In genomic region chr4:124710911-124711310, GRCh38 we compare ENCODE assay signal across 8 cellular contexts. TPM values are rescaled to one million over a fixed set of nuclear protein-coding genes. Genes with fewer than 3 reads are reported as not detected.
DNase-seq lines count a peak whose midpoint lies in the region; TF ChIP-seq lines count a peak whose summit lies in the region.

No MANE protein-coding gene starts in this region.

- no peaks in the 10 kb centered on the region for H4K20me1 ChIP-seq in KMS-11 (ENCODE audit: insufficient read depth)

- H2AFZ ChIP-seq in KMS-11 (ENCODE audit: low read depth): no peak overlapping the region

- H3K4me3 ChIP-seq in AG04449 (ENCODE audit: low read depth, low read length) (peak overlapping the region; percentile 77), KMS-11 (IDR thresholded peaks at IDR 0.05; ENCODE audit: insufficient read depth, low read depth, low read length) (no peak overlapping the region), choroid plexus epithelial cell (ENCODE audit: low read depth, low read length) (peak overlapping the region; percentile 87), mesodermal cell (ENCODE audit: extremely low read depth, insufficient read depth, low read length, poor library complexity, severe bottlenecking) (peak overlapping the region; percentile 81)

- H3K27me3 Mint-ChIP-seq in type B pancreatic cell: no peaks in the 10 kb centered on the region
- peaks cover 8% of the 10 kb centered on the region for H3K27me3 Mint-ChIP-seq in activated CD4-positive, alpha-beta T cell treated with anti-CD3 and anti-CD28 coated beads, Interleukin-2, amount 10 ng/mL, durations not matched to agents 7 days and 5 days

- H3K4me1 ChIP-seq in KMS-11 (ENCODE audit: low read depth, poor library complexity, severe bottlenecking) (peaks cover 48% of the 10 kb centered on the region), mesodermal cell (ENCODE audit: control insufficient read depth, insufficient read depth, low read length, poor library complexity, severe bottlenecking) (peaks cover 5% of the 10 kb centered on the region)

- no peak overlapping the region for H3K27ac Mint-ChIP-seq in type B pancreatic cell
- no peak overlapping the region for H3K27ac Mint-ChIP-seq in activated CD4-positive, alpha-beta T cell treated with anti-CD3 and anti-CD28 coated beads, Interleukin-2, amount 10 ng/mL, durations not matched to agents 7 days and 5 days

- H3K36me3 Mint-ChIP-seq in type B pancreatic cell: peaks cover 23% of the 10 kb centered on the region
- no peaks in the 10 kb centered on the region for H3K36me3 Mint-ChIP-seq in activated CD4-positive, alpha-beta T cell treated with anti-CD3 and anti-CD28 coated beads, Interleukin-2, amount 10 ng/mL, durations not matched to agents 7 days and 5 days (ENCODE audit: low read depth)

- TF ChIP-seq CTCF in AG04449 (IDR thresholded peaks at IDR 0.05; ENCODE audit: insufficient read depth, low read length, missing control alignments) (no peak), KMS-11 (conservative IDR thresholded peaks at IDR 0.05; ENCODE audit: low read depth, low read length) (no peak), choroid plexus epithelial cell (conservative IDR thresholded peaks at IDR 0.05; ENCODE audit: low read depth, low read length) (no peak), type B pancreatic cell (conservative IDR thresholded peaks at IDR 0.05) (no peak)

- no peak overlapping the region for H3K4me3 Mint-ChIP-seq in type B pancreatic cell
- no peak overlapping the region for H3K4me3 Mint-ChIP-seq in activated CD4-positive, alpha-beta T cell treated with anti-CD3 and anti-CD28 coated beads, Interleukin-2, amount 10 ng/mL, durations not matched to agents 7 days and 5 days

- 62 to 72% methylated on average over 3 to 5 of the region's 5 CpGs for WGBS in mesodermal cell (ENCODE audit: insufficient coverage in 2 of 2), 2 experiments

- no peaks in the 10 kb centered on the region for H3K27me3 ChIP-seq in KMS-11 (ENCODE audit: insufficient read depth, low read depth)

- H3K27ac ChIP-seq in KMS-11 (no peak overlapping the region), mesodermal cell (ENCODE audit: low read depth, low read length, severe bottlenecking) (peak overlapping the region; percentile 96)

- POLR2A ChIA-PET in AG04449 (lab: Yijun Ruan, JAX): no interaction called here
- POLR2A ChIA-PET in activated CD4-positive, alpha-beta T cell treated with anti-CD3 and anti-CD28 coated beads, Interleukin-2, amount 10 ng/mL, durations not matched to agents 7 days and 5 days (lab: Charles Lee): no interaction called here

- no peak overlapping the region for H3K9ac ChIP-seq in KMS-11

- DNase-seq in AG04449 (ENCODE audit: low read depth, low spot score): no peak
- DNase-seq in choroid plexus epithelial cell (ENCODE audit: low read depth): peak; percentile 28
- DNase-seq in OCI-M2 (lab: John Stamatoyannopoulos, UW; ENCODE audit: unreplicated experiment): no peak
- no peak for DNase-seq in type B pancreatic cell (ENCODE audit: extremely low spot score, unreplicated experiment)
- DNase-seq in NCI-H1694 (lab: John Stamatoyannopoulos, UW): no peak
- DNase-seq in activated CD4-positive, alpha-beta T cell treated with anti-CD3 and anti-CD28 coated beads, Interleukin-2, amount 10 ng/mL, durations not matched to agents 7 days and 5 days: no peak

- H3K9me3 Mint-ChIP-seq in type B pancreatic cell: no peaks in the 10 kb centered on the region
- H3K9me3 Mint-ChIP-seq in activated CD4-positive, alpha-beta T cell treated with anti-CD3 and anti-CD28 coated beads, Interleukin-2, amount 10 ng/mL, durations not matched to agents 7 days and 5 days: no peaks in the 10 kb centered on the region

- no peaks in the 10 kb centered on the region for H3K9me3 ChIP-seq in mesodermal cell (ENCODE audit: control insufficient read depth, low read length)

- CTCF ChIA-PET in AG04449 (lab: Yijun Ruan, JAX): interaction anchor here (0.8 to 1.3 kb wide), 2 partner anchors 11 to 534 kb away, joined by 3 to 4 read pairs; no protein-coding TSS in a partner anchor
- CTCF ChIA-PET in activated CD4-positive, alpha-beta T cell treated with anti-CD3 and anti-CD28 coated beads, Interleukin-2, amount 10 ng/mL, durations not matched to agents 7 days and 5 days (lab: Charles Lee): interaction anchor here (1.0 kb wide), 1 partner anchor 9 kb away, joined by 3 read pairs; no protein-coding TSS in a partner anchor

- no peaks in the 10 kb centered on the region for H3K36me3 ChIP-seq in KMS-11 (ENCODE audit: insufficient read depth)
- H3K36me3 ChIP-seq in mesodermal cell (ENCODE audit: control insufficient read depth, insufficient read depth, low read length): peaks cover 6% of the 10 kb centered on the region

- peak overlapping the region; percentile 84 for H3K4me2 ChIP-seq in KMS-11

- peaks cover 34% of the 10 kb centered on the region for H3K79me2 ChIP-seq in KMS-11 (ENCODE audit: insufficient read depth, low read depth)

- H3K4me1 Mint-ChIP-seq in type B pancreatic cell (ENCODE audit: unreplicated experiment): peaks cover 30% of the 10 kb centered on the region
- peaks cover 4% of the 10 kb centered on the region for H3K4me1 Mint-ChIP-seq in activated CD4-positive, alpha-beta T cell treated with anti-CD3 and anti-CD28 coated beads, Interleukin-2, amount 10 ng/mL, durations not matched to agents 7 days and 5 days

RNA-seq across cellular contexts. Expression of gene ANKRD50, which starts 1.6 kb away (rescaled TPM):
- 24.7 TPM for polyA plus RNA-seq in mesodermal cell (2013, experiment 1 of 2)
- 22.0 TPM for polyA plus RNA-seq in mesodermal cell (2013, experiment 2 of 2)
- total RNA-seq in type B pancreatic cell (ENCODE audit: low replicate concordance): 18.6 and 31.4 TPM in 2 replicates
- under 1 TPM; 0.35 to 0.40 TPM for total RNA-seq in activated CD4-positive, alpha-beta T cell treated with anti-CD3 and anti-CD28 coated beads, Interleukin-2, amount 10 ng/mL, durations not matched to agents 7 days and 5 days

Comparison
In these comparisons a context has a peak if more than half of its experiments do, and no peak if none do; other contexts are left out.
1. RNA of gene ANKRD50, which starts 1.6 kb away (total RNA-seq): 18.6 to 31.4 TPM in type B pancreatic cell; 0.35 to 0.40 TPM in activated CD4-positive, alpha-beta T cell treated with anti-CD3 and anti-CD28 coated beads, Interleukin-2, amount 10 ng/mL, durations not matched to agents 7 days and 5 days; every median in the first group is over 10 times any median in the second.